ENCODE assay signal across 3 cellular contexts in the genomic region with DNA sequence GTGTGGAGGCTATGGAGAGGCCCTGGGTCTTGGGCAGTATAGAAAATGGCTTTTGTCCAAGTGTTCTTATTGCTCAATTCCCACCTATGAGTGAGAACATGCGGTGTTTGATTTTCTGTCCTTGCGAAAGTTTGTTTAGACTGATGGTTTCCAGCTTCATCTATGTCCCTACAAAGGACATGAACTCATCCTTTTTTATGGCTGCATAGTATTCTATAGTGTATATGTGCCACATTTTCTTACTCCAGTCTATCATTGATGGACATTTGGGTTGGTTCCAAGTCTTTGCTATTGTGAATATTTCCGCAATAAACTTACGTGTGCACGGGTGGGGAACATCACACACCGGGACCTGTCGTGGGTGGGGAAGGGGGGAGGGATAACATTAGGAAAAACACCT. TPM values are rescaled to one million over a fixed set of nuclear protein-coding genes. Genes with fewer than 3 reads are reported as not detected.
"Had no signal": no experiment of that assay in that cellular context is flagged by ENCODE, and none has a peak within 500 bp of the region (broad histone marks: within the 10 kb centered on the region; RNA-seq: fewer than 3 reads in every experiment).

No MANE protein-coding gene starts in this region.

RNA-seq across cellular contexts. Expression of a gene that starts 10.6 kb away (rescaled TPM):
- total RNA-seq: neural crest cell; T-helper 2 cell treated with Interferon-gamma antibody and Interleukin-4, amounts not matched to agents 100 ng/mL and 5 ng/mL, for 36 hours had no signal
- polyA plus RNA-seq: keratinocyte had no signal

RNA-seq across cellular contexts. Expression of a gene that starts 42.5 kb away (rescaled TPM):
- total RNA-seq: neural crest cell had no signal
- polyA plus RNA-seq: keratinocyte had no signal
